ENCODE assay signal across 27 cellular contexts in genomic region chr18:60174832-60175231, GRCh38.
"Had no signal": no experiment of that assay in that cellular context is flagged by ENCODE, and none has a peak within 500 bp of the region (broad histone marks: within the 10 kb centered on the region; RNA-seq: fewer than 3 reads in every experiment).

No MANE protein-coding gene starts in this region.

- H3K36me3 ChIP-seq: colonic mucosa, esophagus muscularis mucosa, esophagus squamous epithelium, gastrocnemius medialis, gastroesophageal sphincter, heart left ventricle, heart right ventricle had no signal

- H3K9me3 ChIP-seq: colonic mucosa, esophagus squamous epithelium, gastrocnemius medialis, gastroesophageal sphincter, heart left ventricle had no signal

- DNase-seq: colonic mucosa; cortex of kidney; dermis blood vessel endothelial cell; dorsolateral prefrontal cortex; effector CD4-positive, alpha-beta T cell; effector CD8-positive, alpha-beta T cell; effector memory CD4-positive, alpha-beta T cell; effector memory CD8-positive, alpha-beta T cell; endodermal cell; erythroblast; esophagus squamous epithelium; foreskin fibroblast; foreskin keratinocyte; foreskin melanocyte; gastrocnemius medialis; glutamatergic neuron; head of caudate nucleus; heart left ventricle; heart right ventricle had no signal

- H3K27me3 ChIP-seq: colonic mucosa, dorsolateral prefrontal cortex, esophagus muscularis mucosa, esophagus squamous epithelium, foreskin keratinocyte, gastrocnemius medialis, gastroesophageal sphincter, heart left ventricle, heart right ventricle had no signal

- H3K27ac ChIP-seq: colonic mucosa, coronary artery, dorsolateral prefrontal cortex, epithelial cell of prostate, esophagus muscularis mucosa, esophagus squamous epithelium, foreskin keratinocyte, gastrocnemius medialis, gastroesophageal sphincter, heart left ventricle, heart right ventricle had no signal

- FAIRE-seq: colon, endometrium, endothelial cell of umbilical vein had no signal

- H3K4me1 ChIP-seq: colonic mucosa, esophagus muscularis mucosa, esophagus squamous epithelium, foreskin keratinocyte, gastrocnemius medialis, gastroesophageal sphincter, heart left ventricle, heart right ventricle had no signal

- H3K4me3 ChIP-seq: colonic mucosa, coronary artery, dorsolateral prefrontal cortex, esophagus muscularis mucosa, esophagus squamous epithelium, gastrocnemius medialis, gastroesophageal sphincter, heart left ventricle, heart right ventricle had no signal

- ATAC-seq: effector memory CD8-positive, alpha-beta T cell; esophagus mucosa; foreskin keratinocyte; gastrocnemius medialis; gastroesophageal sphincter; heart left ventricle; heart right ventricle had no signal
